9 cellular contexts compared by ENCODE assay signal in genomic region chr6:15770347-15771143, GRCh38.
DNase-seq lines count a peak whose midpoint lies in the region; ATAC-seq lines count a peak whose summit lies in the region.
"Had no signal": no experiment of that assay in that cellular context is flagged by ENCODE, and none has a peak within 500 bp of the region (broad histone marks: within the 10 kb centered on the region; RNA-seq: fewer than 3 reads in every experiment).

No MANE protein-coding gene starts in this region.

- H3K4me3 ChIP-seq in trophoblast cell (ENCODE audit: low read depth, low read length) = no peak overlapping the region
- H3K4me3 ChIP-seq: BLaER1 treated with 17β-estradiol and CSF1 and Interleukin-3, amounts not matched to agents 10 nM and 100 nM had no signal

- no CpG with 5 or more reads among the region's 4 CpGs for WGBS in trophoblast cell (ENCODE audit: extremely low coverage, insufficient coverage, insufficient read length)

- ATAC-seq in HG02763 (IDR thresholded peaks at IDR 0.05; ENCODE audit: unreplicated experiment) = peak; percentile 54

- H3K4me2 ChIP-seq in trophoblast cell (ENCODE audit: low read length) = no peak overlapping the region

- H3K18ac ChIP-seq in trophoblast cell (ENCODE audit: low read length) = no peak overlapping the region

- no peak overlapping the region for H3K4ac ChIP-seq in trophoblast cell (ENCODE audit: low read depth, low read length)

- H4K91ac ChIP-seq in trophoblast cell (ENCODE audit: low read depth, low read length) = no peak overlapping the region

- H3K4me1 ChIP-seq in trophoblast cell (ENCODE audit: control insufficient read depth in 1 of 2, insufficient read depth in 2 of 2, low read length in 2 of 2) = no peaks in the 10 kb centered on the region

- no peak overlapping the region for H2BK12ac ChIP-seq in trophoblast cell (ENCODE audit: low read length)

- no peak overlapping the region for H2BK120ac ChIP-seq in trophoblast cell (ENCODE audit: insufficient read depth, low read length, poor library complexity)

- no peak overlapping the region for H3K9ac ChIP-seq in trophoblast cell (ENCODE audit: low read length)
- H3K9ac ChIP-seq: BLaER1 treated with 17β-estradiol and CSF1 and Interleukin-3, amounts not matched to agents 10 nM and 100 nM had no signal

- no peak overlapping the region for H4K8ac ChIP-seq in trophoblast cell (ENCODE audit: low read depth, low read length)

- no peaks in the 10 kb centered on the region for H3K79me2 ChIP-seq in trophoblast cell (ENCODE audit: control insufficient read depth, insufficient read depth, low read length, poor library complexity)

- no peaks in the 10 kb centered on the region for H3K36me3 ChIP-seq in trophoblast cell (ENCODE audit: control insufficient read depth in 1 of 2, insufficient read depth in 2 of 2, low read length in 2 of 2)
- H3K36me3 ChIP-seq: BLaER1 treated with 17β-estradiol and CSF1 and Interleukin-3, amounts not matched to agents 10 nM and 100 nM had no signal

- in situ Hi-C loops in SK-MEL-5 (cut with HindIII; ENCODE audit: low pct_unique_long_range_greater_than_20kb, low sequenced_read_pairs) = no loop called here

- no peak overlapping the region for H2AFZ ChIP-seq in trophoblast cell (ENCODE audit: insufficient read depth, low read length, poor library complexity)

- no peak overlapping the region for H2AK5ac ChIP-seq in trophoblast cell (ENCODE audit: low read length)

- H3K9me3 ChIP-seq in trophoblast cell (ENCODE audit: insufficient read depth, low read depth, low read length) = no peaks in the 10 kb centered on the region
- H3K9me3 ChIP-seq: BLaER1 treated with 17β-estradiol and CSF1 and Interleukin-3, amounts not matched to agents 10 nM and 100 nM had no signal

- no peak overlapping the region for H3K23ac ChIP-seq in trophoblast cell (ENCODE audit: low read length)

- no peak overlapping the region for H3K14ac ChIP-seq in trophoblast cell (ENCODE audit: low read length)

- no peak overlapping the region for H2BK5ac ChIP-seq in trophoblast cell (ENCODE audit: low read depth, low read length, poor library complexity)

- no peaks in the 10 kb centered on the region for H3K79me1 ChIP-seq in trophoblast cell (ENCODE audit: low read length)

- no peak overlapping the region for H4K12ac ChIP-seq in trophoblast cell (ENCODE audit: low read depth, low read length)

- no peaks in the 10 kb centered on the region for H3K27me3 ChIP-seq in trophoblast cell (ENCODE audit: insufficient read depth, low read length)
- H3K27me3 ChIP-seq: BLaER1 treated with 17β-estradiol and CSF1 and Interleukin-3, amounts not matched to agents 10 nM and 100 nM had no signal

- H3K27ac ChIP-seq in trophoblast cell (ENCODE audit: low read depth, low read length) = no peak overlapping the region

- DNase-seq in activated CD8-positive, alpha-beta memory T cell treated with anti-CD3 and anti-CD28 coated beads, Interleukin-2, amount 50 U/mL, for 48 hours = peak; percentile 63
- DNase-seq in activated CD8-positive, alpha-beta memory T cell treated with anti-CD3 and anti-CD28 coated beads, Interleukin-2, amount 50 U/mL, for 4 hours = no peak
- peak; percentile 46 for DNase-seq in SK-MEL-5 (ENCODE audit: low read depth, low spot score)
- peak; percentile 33 to 63 for DNase-seq in trophoblast cell
- DNase-seq in SW 1271 (lab: John Stamatoyannopoulos, UW) = no peak
- no peak for DNase-seq in NCI-H510A treated with DMSO at 0.1 percent for 48 hours (lab: John Stamatoyannopoulos, UW)
- no peak for DNase-seq in DMS114 treated with DMSO at 0.1 percent for 48 hours (lab: John Stamatoyannopoulos, UW; ENCODE audit: unreplicated experiment)

Comparison
In these comparisons a context has a peak if more than half of its experiments do, and no peak if none do; other contexts are left out.
1. DNase-seq: peak in activated CD8-positive, alpha-beta memory T cell treated with anti-CD3 and anti-CD28 coated beads, Interleukin-2, amount 50 U/mL, for 48 hours (single experiment), SK-MEL-5 (single experiment) and trophoblast cell (2 of 2); none in activated CD8-positive, alpha-beta memory T cell treated with anti-CD3 and anti-CD28 coated beads, Interleukin-2, amount 50 U/mL, for 4 hours (single experiment), SW 1271 (0 of 2), NCI-H510A treated with DMSO at 0.1 percent for 48 hours (single experiment) and DMS114 treated with DMSO at 0.1 percent for 48 hours (single experiment).